1 cellular context compared by ENCODE assay signal in genomic region chr21:19440792-19441494, GRCh38.
TF ChIP-seq lines count a peak whose summit lies in the region.

No MANE protein-coding gene starts in this region.

TF ChIP-seq in H1, 55 proteins besides CTCF, POLR2A, EP300 and RAD21 (continued from another document):
- TF ChIP-seq CTBP2 (IDR thresholded peaks at IDR 0.05; ENCODE audit: borderline replicate concordance, insufficient read depth, insufficient read length, low read length) (no peak), SP2 (IDR thresholded peaks at IDR 0.05; ENCODE audit: low read length) (no peak), NRF1 (IDR thresholded peaks at IDR 0.05; ENCODE audit: low read depth, low read length) (no peak), GTF2F1 (IDR thresholded peaks at IDR 0.05; ENCODE audit: borderline replicate concordance, low read depth, low read length) (no peak), BCL11A (IDR thresholded peaks at IDR 0.05; ENCODE audit: low read depth in 2 of 2, low read length in 2 of 2) (no peak), POU5F1 (IDR thresholded peaks at IDR 0.05; ENCODE audit: low read depth, low read length) (no peak), SP4 (IDR thresholded peaks at IDR 0.05; ENCODE audit: low read length) (no peak)
- TF ChIP-seq, protein P1, sequence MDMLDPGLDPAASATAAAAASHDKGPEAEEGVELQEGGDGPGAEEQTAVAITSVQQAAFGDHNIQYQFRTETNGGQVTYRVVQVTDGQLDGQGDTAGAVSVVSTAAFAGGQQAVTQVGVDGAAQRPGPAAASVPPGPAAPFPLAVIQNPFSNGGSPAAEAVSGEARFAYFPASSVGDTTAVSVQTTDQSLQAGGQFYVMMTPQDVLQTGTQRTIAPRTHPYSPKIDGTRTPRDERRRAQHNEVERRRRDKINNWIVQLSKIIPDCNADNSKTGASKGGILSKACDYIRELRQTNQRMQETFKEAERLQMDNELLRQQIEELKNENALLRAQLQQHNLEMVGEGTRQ (IDR thresholded peaks at IDR 0.05; ENCODE audit: low read length), result no peak
